8 cellular contexts compared by ENCODE assay signal in genomic region chr13:103140001-103140671, GRCh38.
DNase-seq lines count a peak whose midpoint lies in the region; ATAC-seq, FAIRE-seq and TF ChIP-seq lines count a peak whose summit lies in the region.

No MANE protein-coding gene starts in this region.

- no peak overlapping the region for H3K27ac ChIP-seq in breast epithelium
- H3K27ac ChIP-seq in H1 (ENCODE audit: low read depth, low read length), result no peak overlapping the region
- no peak overlapping the region for H3K27ac ChIP-seq in neural cell (ENCODE audit: low read length)

- no peak overlapping the region for H2BK20ac ChIP-seq in H1 (ENCODE audit: low read length)

- BruUV-seq in MCF 10A (replicated peaks; lab: Mats Ljungman, UMichigan), result no TSS peak

- no peak overlapping the region for H2BK5ac ChIP-seq in H1 (ENCODE audit: low read depth, low read length)

- no peaks in the 10 kb centered on the region for H3K79me2 ChIP-seq in H1 (ENCODE audit: control insufficient read depth in 1 of 2, insufficient read depth in 2 of 2, low read length in 2 of 2)
- no peaks in the 10 kb centered on the region for H3K79me2 ChIP-seq in neural cell (replicated peaks; ENCODE audit: insufficient read depth, low read length)

- ATAC-seq in HG02759 (IDR thresholded peaks at IDR 0.05; ENCODE audit: unreplicated experiment), result peak; percentile 93

- POLR2A ChIA-PET in MCF 10A (lab: Yijun Ruan, JAX), result interaction anchor here (0.7 to 1.2 kb wide), 4 partner anchors 12 to 233 kb away, joined by 3 to 4 read pairs (median 3); no protein-coding TSS in a partner anchor
- POLR2A ChIA-PET in H1 (lab: Charles Lee; ENCODE audit: partially characterized antibody), result no interaction called here

- H3K27me3 ChIP-seq in breast epithelium, result no peaks in the 10 kb centered on the region
- no peaks in the 10 kb centered on the region for H3K27me3 ChIP-seq in H1 (replicated peaks in 1 of 4; ENCODE audit: control insufficient read depth in 3 of 4, extremely low read depth in 1 of 4, insufficient read depth in 3 of 4, low read length in 3 of 4)
- no peaks in the 10 kb centered on the region for H3K27me3 ChIP-seq in neural cell (ENCODE audit: insufficient read depth, low read depth, low read length)

- no peaks in the 10 kb centered on the region for H3K23me2 ChIP-seq in H1 (ENCODE audit: low read depth, low read length)

- no peak overlapping the region for H3K4ac ChIP-seq in H1 (replicated peaks; ENCODE audit: insufficient read length, low read depth, low read length)

- TF ChIP-seq RAD21 in H1 (IDR thresholded peaks at IDR 0.05 in 1 of 2, conservative IDR thresholded peaks at IDR 0.05 in 1 of 2; ENCODE audit: low read depth in 2 of 2, low read length in 2 of 2) (peak; percentile 90 to 91), neural cell (conservative IDR thresholded peaks at IDR 0.05) (peak; percentile 40)

- no peak overlapping the region for H3K4me3 ChIP-seq in breast epithelium
- no peak overlapping the region for H3K4me3 ChIP-seq in NB4 (ENCODE audit: low read depth, low read length)
- H3K4me3 ChIP-seq in H1 (ENCODE audit: extremely low read depth in 1 of 4, insufficient read depth in 2 of 4, low read depth in 3 of 4, low read length in 4 of 4), result no peak overlapping the region
- no peak overlapping the region for H3K4me3 ChIP-seq in neural cell (ENCODE audit: low read length)

- intact Hi-C loops in MCF 10A (cut with micrococcal nuclease), result loop anchor here (1.0 kb wide), 1 partner anchor 224 kb away; no protein-coding TSS in a partner anchor
- intact Hi-C loops in breast epithelium (cut with DNase I; ENCODE audit: low total_unique reads), result no loop called here

- H3K9me3 Mint-ChIP-seq in MCF 10A (ENCODE audit: unreplicated experiment), result no peaks in the 10 kb centered on the region

- no peak overlapping the region for H4K5ac ChIP-seq in H1 (ENCODE audit: insufficient read length, low read depth, low read length)

- peak; percentile 41 for TF ChIP-seq CTCF in MCF 10A (IDR thresholded peaks at IDR 0.05; ENCODE audit: unreplicated experiment)
- TF ChIP-seq CTCF in breast epithelium (IDR thresholded peaks at IDR 0.05), result peak in 1 of 3 donors; percentile 19
- peak; percentile 48 for TF ChIP-seq CTCF in NB4 (IDR thresholded peaks at IDR 0.05; ENCODE audit: low read depth, low read length)
- peak in 2 of 3 experiments; percentile 69 to 83; a peak in 3 of 4 replicates for TF ChIP-seq CTCF in H1 (IDR thresholded peaks at IDR 0.05; ENCODE audit: control extremely low read depth in 1 of 3, insufficient read depth in 1 of 3, low read depth in 1 of 3, low read length in 3 of 3)
- peak; percentile 40 for TF ChIP-seq CTCF in neural cell (IDR thresholded peaks at IDR 0.05; ENCODE audit: poor library complexity, severe bottlenecking)

- WGBS in H1 (ENCODE audit: extremely low coverage in 1 of 2, insufficient coverage in 1 of 2, insufficient read length in 1 of 2, insufficient replicate concordance in 2 of 2, low coverage in 1 of 2, low lambda C conversion rate in 2 of 2, missing lambda C conversion rate in 1 of 2), 2 experiments, result 84% methylated on average over 5 of the region's 5 CpGs; no CpG with 5 or more reads in 1 of the 2 experiments

- no peak overlapping the region for H3K27ac Mint-ChIP-seq in MCF 10A (ENCODE audit: low read depth, unreplicated experiment)

- H3K36me3 ChIP-seq in breast epithelium (no peaks in the 10 kb centered on the region), H1 (ENCODE audit: control insufficient read depth in 2 of 4, insufficient read depth in 4 of 4, low read length in 3 of 4) (no peaks in the 10 kb centered on the region), neural cell (ENCODE audit: insufficient read depth, low read length) (no peaks in the 10 kb centered on the region)

- no peak overlapping the region for H2BK120ac ChIP-seq in H1 (replicated peaks; ENCODE audit: low read depth, low read length)

- no peaks in the 10 kb centered on the region for H3K27me3 Mint-ChIP-seq in MCF 10A (ENCODE audit: insufficient read depth, unreplicated experiment)

- CTCF ChIA-PET in MCF 10A (lab: Yijun Ruan, JAX) (interaction anchor here (0.6 to 1.9 kb wide), 19 partner anchors 8 to 269 kb away, joined by 3 to 21 read pairs (median 5); no protein-coding TSS in a partner anchor), H1 (lab: Charles Lee; ENCODE audit: partially characterized antibody) (interaction anchor here (0.6 to 2.9 kb wide), 32 partner anchors 10 to 270 kb away, joined by 3 to 39 read pairs (median 4); no protein-coding TSS in a partner anchor)

- no peak overlapping the region for H3K23ac ChIP-seq in H1 (ENCODE audit: insufficient read length)

- FAIRE-seq in H1 (lab: Jason Lieb, UNC), result peak; percentile 69

- H4K91ac ChIP-seq in H1 (replicated peaks; ENCODE audit: insufficient read length, low read length), result no peak overlapping the region

- H3K4me3 Mint-ChIP-seq in MCF 10A (ENCODE audit: unreplicated experiment), result no peak overlapping the region

- H3K18ac ChIP-seq in H1 (ENCODE audit: extremely low read depth, low read length), result no peak overlapping the region

- peak; percentile 50 for DNase-seq in MCF 10A (ENCODE audit: unreplicated experiment)
- DNase-seq in breast epithelium (ENCODE audit: low spot score in 2 of 2), result no peak
- DNase-seq in NB4 (ENCODE audit: low read depth), result peak; percentile 53
- DNase-seq in H1 (ENCODE audit: low read depth in 1 of 2, low spot score in 2 of 2), result no peak
- no peak for DNase-seq in islet precursor cell
- no peak for DNase-seq in cerebellar cortex (ENCODE audit: low spot score)

- H3K9me2 ChIP-seq in neural cell (ENCODE audit: insufficient read depth, low read length), result no peaks in the 10 kb centered on the region

- H3K14ac ChIP-seq in H1 (ENCODE audit: insufficient read length), result no peak overlapping the region

- no peak for TF ChIP-seq EP300 in H1 (IDR thresholded peaks at IDR 0.05; ENCODE audit: borderline replicate concordance in 1 of 2, low read depth in 2 of 2, low read length in 2 of 2)
- no peak for TF ChIP-seq EP300 in neural cell (conservative IDR thresholded peaks at IDR 0.05; ENCODE audit: poor library complexity, severe bottlenecking)

- H3K36me3 Mint-ChIP-seq in MCF 10A (ENCODE audit: insufficient read depth, unreplicated experiment), result no peaks in the 10 kb centered on the region

- no peak overlapping the region for H4K8ac ChIP-seq in H1 (ENCODE audit: extremely low read depth, insufficient read depth, low read length)

- H3K4me2 ChIP-seq in H1 (ENCODE audit: insufficient read depth in 1 of 2, low read depth in 2 of 2, low read length in 2 of 2) (no peak overlapping the region), neural cell (ENCODE audit: low read length) (no peak overlapping the region)

- H3K9me3 ChIP-seq in breast epithelium (no peaks in the 10 kb centered on the region), H1 (ENCODE audit: insufficient read depth in 2 of 2, low read depth in 1 of 2, low read length in 1 of 2) (no peaks in the 10 kb centered on the region), neural cell (ENCODE audit: low read length) (no peaks in the 10 kb centered on the region)

- H3K9ac ChIP-seq in H1 (replicated peaks in 1 of 4; ENCODE audit: extremely low read depth in 1 of 4, low read depth in 3 of 4, low read length in 3 of 4) (no peak overlapping the region), neural cell (ENCODE audit: low read length) (no peak overlapping the region)

- H3K56ac ChIP-seq in H1 (replicated peaks; ENCODE audit: insufficient read length, low read depth, low read length), result no peak overlapping the region

- H3K4me1 ChIP-seq in breast epithelium (no peaks in the 10 kb centered on the region), H1 (replicated peaks in 1 of 4; ENCODE audit: control insufficient read depth in 3 of 4, insufficient read depth in 4 of 4, low read length in 3 of 4) (no peaks in the 10 kb centered on the region)

- H4K20me1 ChIP-seq in H1 (replicated peaks in 1 of 2; ENCODE audit: control insufficient read depth in 1 of 2, insufficient read depth in 2 of 2, low read length in 2 of 2), result no peaks in the 10 kb centered on the region
- H4K20me1 ChIP-seq in neural cell (ENCODE audit: insufficient read depth), result no peaks in the 10 kb centered on the region

- H2BK12ac ChIP-seq in H1 (ENCODE audit: low read depth, low read length), result no peak overlapping the region

- H2AFZ ChIP-seq in H1 (ENCODE audit: low read length) (no peak overlapping the region), neural cell (ENCODE audit: low read depth, low read length) (no peak overlapping the region)

- no peak for TF ChIP-seq POLR2A in breast epithelium (IDR thresholded peaks at IDR 0.05)
- TF ChIP-seq POLR2A in NB4 (IDR thresholded peaks at IDR 0.05; ENCODE audit: extremely low read depth, insufficient read length), result no peak
- no peak for TF ChIP-seq POLR2A in H1 (IDR thresholded peaks at IDR 0.05; ENCODE audit: control extremely low read depth in 1 of 2, low read depth in 2 of 2, low read length in 2 of 2)

- H3F3A ChIP-seq in neural cell (ENCODE audit: insufficient read depth, low read length, poor library complexity, severe bottlenecking), result no peaks in the 10 kb centered on the region

- H3K79me1 ChIP-seq in H1 (ENCODE audit: low read depth, low read length), result no peaks in the 10 kb centered on the region

- H2AK5ac ChIP-seq in H1 (ENCODE audit: low read depth, low read length), result no peak overlapping the region

- no peak overlapping the region for H2BK15ac ChIP-seq in H1 (ENCODE audit: low read length)

- H3K4me1 Mint-ChIP-seq in MCF 10A (ENCODE audit: insufficient read depth, unreplicated experiment), result no peaks in the 10 kb centered on the region

TF ChIP-seq in H1, 55 proteins besides CTCF, POLR2A, EP300 and RAD21:
- TF ChIP-seq TBP (IDR thresholded peaks at IDR 0.05; ENCODE audit: low read depth, low read length) (0 out of 2 replicates have a peak, but pooled peaks have one; percentile 23), SIN3A (conservative IDR thresholded peaks at IDR 0.05 in 1 of 2, IDR thresholded peaks at IDR 0.05 in 1 of 2; ENCODE audit: low read depth in 1 of 2, low read length in 2 of 2) (no peak), CEBPB (IDR thresholded peaks at IDR 0.05; ENCODE audit: low read depth, low read length) (peak; percentile 62), GABPA (IDR thresholded peaks at IDR 0.05; ENCODE audit: borderline replicate concordance, insufficient read depth, low read length) (no peak)

Comparison
In these comparisons a context has a peak if more than half of its experiments do, and no peak if none do; other contexts are left out.
1. DNase-seq: peak in MCF 10A (single experiment) and NB4 (single experiment); none in breast epithelium (0 of 2), H1 (0 of 2), islet precursor cell (single experiment) and cerebellar cortex (single experiment).